19 cellular contexts compared by ENCODE assay signal in the genomic region with DNA sequence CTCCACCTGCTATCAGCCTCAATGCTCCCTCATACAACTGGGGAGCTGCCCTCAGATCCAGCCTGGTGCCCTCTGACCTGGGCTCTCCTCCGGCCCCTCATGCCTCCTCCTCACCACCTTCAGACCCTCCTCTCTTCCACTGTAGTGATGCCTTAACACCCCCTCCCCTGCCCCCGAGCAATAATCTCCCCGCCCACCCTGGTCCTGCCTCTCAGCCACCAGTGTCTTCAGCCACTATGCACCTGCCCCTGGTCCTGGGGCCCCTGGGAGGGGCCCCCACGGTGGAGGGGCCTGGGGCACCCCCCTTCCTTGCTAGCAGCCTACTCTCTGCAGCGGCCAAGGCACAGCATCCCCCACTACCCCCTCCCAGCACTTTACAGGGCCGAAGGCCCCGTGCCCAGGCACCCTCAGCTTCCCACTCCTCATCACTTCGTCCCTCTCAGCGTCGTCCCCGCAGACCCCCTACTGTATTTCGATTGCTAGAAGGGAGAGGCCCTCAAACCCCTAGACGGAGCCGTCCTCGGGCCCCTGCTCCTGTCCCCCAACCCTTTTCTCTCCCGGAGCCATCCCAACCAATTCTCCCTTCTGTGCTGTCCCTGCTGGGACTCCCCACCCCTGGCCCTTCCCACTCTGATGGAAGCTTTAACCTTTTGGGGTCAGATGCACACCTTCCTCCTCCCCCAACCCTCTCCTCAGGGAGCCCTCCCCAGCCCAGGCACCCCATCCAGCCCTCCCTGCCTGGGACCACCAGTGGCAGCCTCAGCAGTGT. TPM values are rescaled to one million over a fixed set of nuclear protein-coding genes. Genes with fewer than 3 reads are reported as not detected.
DNase-seq lines count a peak whose midpoint lies in the region; ATAC-seq and TF ChIP-seq lines count a peak whose summit lies in the region.
"Had no signal": no experiment of that assay in that cellular context is flagged by ENCODE, and none has a peak within 500 bp of the region (broad histone marks: within the 10 kb centered on the region; RNA-seq: fewer than 3 reads in every experiment).

No MANE protein-coding gene starts in this region.

- peaks cover 39% of the 10 kb centered on the region for H3K4me1 Mint-ChIP-seq in activated T-cell treated with anti-CD3 and anti-CD28 coated beads, Interleukin-2, amount 50 U/mL, for 24 hours (ENCODE audit: low read depth)
- peaks cover 32% of the 10 kb centered on the region for H3K4me1 Mint-ChIP-seq in activated T-cell treated with anti-CD3 and anti-CD28 coated beads, Interleukin-2, amount 50 U/mL, for 4 hours (ENCODE audit: low read depth)
- H3K4me1 Mint-ChIP-seq in stimulated activated memory B cell treated with anti-CD40 and anti-IgM and Interleukin-4, amounts not matched to agents 10 μg/mL and 1 μg/mL and 100 μg/mL, for 72 hours = peaks cover 61% of the 10 kb centered on the region

- TF ChIP-seq CTCF in HEK293 (tag by site-specific recombination; IDR thresholded peaks at IDR 0.05) (no peak), gastroesophageal sphincter (IDR thresholded peaks at IDR 0.05) (no peak), GM20000 (IDR thresholded peaks at IDR 0.05; ENCODE audit: extremely low read depth, missing control alignments) (no peak)

- no peak for TF ChIP-seq EP300 in gastroesophageal sphincter (IDR thresholded peaks at IDR 0.05)

- peak overlapping the region; percentile 29 for H3K27ac Mint-ChIP-seq in activated T-cell treated with anti-CD3 and anti-CD28 coated beads, Interleukin-2, amount 50 U/mL, for 24 hours
- peak overlapping the region; percentile 99 for H3K27ac Mint-ChIP-seq in stimulated activated memory B cell treated with anti-CD40 and anti-IgM and Interleukin-4, amounts not matched to agents 10 μg/mL and 1 μg/mL and 100 μg/mL, for 72 hours

- 69 to 78% methylated on average over 6 to 12 of the region's 16 CpGs for WGBS in gastroesophageal sphincter (ENCODE audit: low coverage in 1 of 2), 2 donors

- DNase-seq in activated T-cell treated with anti-CD3 and anti-CD28 coated beads, Interleukin-2, amount 50 U/mL, for 24 hours = no peak
- DNase-seq in activated T-cell treated with anti-CD3 and anti-CD28 coated beads, Interleukin-2, amount 50 U/mL, for 4 hours = no peak
- DNase-seq in A172 (ENCODE audit: low spot score) (no peak), GM20000 (ENCODE audit: low spot score) (no peak), SHP77 treated with DMSO at 0.1 percent for 48 hours (lab: John Stamatoyannopoulos, UW) (no peak)
- DNase-seq: activated B cell treated with CpG ODN at 0.5 μM for 24 hours; central memory CD4-positive, alpha-beta T cell; Karpas-422; mesendoderm; naive B cell; NCI-H1436 treated with DMSO at 0.1 percent for 48 hours; NCI-H345; small intestine; trophoblast cell had no signal

- ATAC-seq in activated T-cell treated with anti-CD3 and anti-CD28 coated beads, Interleukin-2, amount 50 U/mL, for 4 hours = no peak
- ATAC-seq in gastroesophageal sphincter = no peak
- ATAC-seq in stimulated activated memory B cell treated with anti-CD40 and anti-IgM and Interleukin-4, amounts not matched to agents 10 μg/mL and 1 μg/mL and 100 μg/mL, for 72 hours = no peak
- ATAC-seq: left lobe of liver had no signal

- no peaks in the 10 kb centered on the region for H3K27me3 ChIP-seq in gastroesophageal sphincter

- H3K27me3 Mint-ChIP-seq in activated T-cell treated with anti-CD3 and anti-CD28 coated beads, Interleukin-2, amount 50 U/mL, for 24 hours = no peaks in the 10 kb centered on the region
- no peaks in the 10 kb centered on the region for H3K27me3 Mint-ChIP-seq in activated T-cell treated with anti-CD3 and anti-CD28 coated beads, Interleukin-2, amount 50 U/mL, for 4 hours (ENCODE audit: low read depth)
- H3K27me3 Mint-ChIP-seq in stimulated activated memory B cell treated with anti-CD40 and anti-IgM and Interleukin-4, amounts not matched to agents 10 μg/mL and 1 μg/mL and 100 μg/mL, for 72 hours = no peaks in the 10 kb centered on the region
- H3K27me3 Mint-ChIP-seq: activated B cell treated with CpG ODN at 0.5 μM for 24 hours; activated naive CD8-positive, alpha-beta T cell; naive B cell had no signal

- no peak for TF ChIP-seq POLR2A in gastroesophageal sphincter (IDR thresholded peaks at IDR 0.05)

- H3K9me3 ChIP-seq in HEK293 (ENCODE audit: control insufficient read depth, insufficient read depth, low read depth, low read length) (no peaks in the 10 kb centered on the region), gastroesophageal sphincter (no peaks in the 10 kb centered on the region)

- peaks cover 3 to 67% of the 10 kb centered on the region in 2 experiments; a peak in 1 of 3 replicates for H3K36me3 ChIP-seq in HEK293 (ENCODE audit: control insufficient read depth in 2 of 2, insufficient read depth in 1 of 2, low read length in 2 of 2)
- H3K36me3 ChIP-seq in gastroesophageal sphincter = peaks cover 0 to 70% of the 10 kb centered on the region in 2 donors

- no peak overlapping the region for H3K4me3 Mint-ChIP-seq in activated T-cell treated with anti-CD3 and anti-CD28 coated beads, Interleukin-2, amount 50 U/mL, for 24 hours
- H3K4me3 Mint-ChIP-seq in activated T-cell treated with anti-CD3 and anti-CD28 coated beads, Interleukin-2, amount 50 U/mL, for 4 hours = no peak overlapping the region
- peak overlapping the region; percentile 2 for H3K4me3 Mint-ChIP-seq in stimulated activated memory B cell treated with anti-CD40 and anti-IgM and Interleukin-4, amounts not matched to agents 10 μg/mL and 1 μg/mL and 100 μg/mL, for 72 hours
- H3K4me3 Mint-ChIP-seq: activated B cell treated with CpG ODN at 0.5 μM for 24 hours; activated naive CD8-positive, alpha-beta T cell had no signal

- CTCF ChIA-PET in HEK293 (lab: Yijun Ruan, JAX) = no interaction called here

- no peak overlapping the region for H3K4me3 ChIP-seq in HEK293 (ENCODE audit: low read depth, low read length)
- no peak overlapping the region for H3K4me3 ChIP-seq in gastroesophageal sphincter

- H3K27ac ChIP-seq in HEK293 (ENCODE audit: extremely low read depth, low read depth, low read length) (no peak overlapping the region), gastroesophageal sphincter (peak overlapping the region in 3 of 4 donors; percentile 1 to 98 (median 97))

- H3K36me3 Mint-ChIP-seq in activated T-cell treated with anti-CD3 and anti-CD28 coated beads, Interleukin-2, amount 50 U/mL, for 24 hours (ENCODE audit: low read depth) = peaks cover 73% of the 10 kb centered on the region
- peaks cover 9% of the 10 kb centered on the region for H3K36me3 Mint-ChIP-seq in activated T-cell treated with anti-CD3 and anti-CD28 coated beads, Interleukin-2, amount 50 U/mL, for 4 hours (ENCODE audit: insufficient read depth)
- peaks cover 50% of the 10 kb centered on the region for H3K36me3 Mint-ChIP-seq in stimulated activated memory B cell treated with anti-CD40 and anti-IgM and Interleukin-4, amounts not matched to agents 10 μg/mL and 1 μg/mL and 100 μg/mL, for 72 hours
- H3K36me3 Mint-ChIP-seq: activated naive CD8-positive, alpha-beta T cell; naive B cell had no signal

- POLR2A ChIA-PET in HEK293 (lab: Yijun Ruan, JAX) = interaction anchor here (1.4 kb wide), 1 partner anchor 9 kb away, joined by 4 read pairs; no protein-coding TSS in a partner anchor

- no peaks in the 10 kb centered on the region for H3K9me3 Mint-ChIP-seq in activated T-cell treated with anti-CD3 and anti-CD28 coated beads, Interleukin-2, amount 50 U/mL, for 24 hours
- no peaks in the 10 kb centered on the region for H3K9me3 Mint-ChIP-seq in activated T-cell treated with anti-CD3 and anti-CD28 coated beads, Interleukin-2, amount 50 U/mL, for 4 hours
- H3K9me3 Mint-ChIP-seq in stimulated activated memory B cell treated with anti-CD40 and anti-IgM and Interleukin-4, amounts not matched to agents 10 μg/mL and 1 μg/mL and 100 μg/mL, for 72 hours = no peaks in the 10 kb centered on the region
- H3K9me3 Mint-ChIP-seq: activated B cell treated with CpG ODN at 0.5 μM for 24 hours, naive B cell had no signal

- H3K4me1 ChIP-seq in HEK293 (ENCODE audit: control insufficient read depth, insufficient read depth, low read length) = peaks cover 13% of the 10 kb centered on the region
- peaks cover 0 to 64% (median 32%) of the 10 kb centered on the region in 3 donors for H3K4me1 ChIP-seq in gastroesophageal sphincter

TF ChIP-seq in HEK293, 187 proteins besides CTCF, POLR2A, EP300 and RAD21 (continues in another document):
- no peak for TF ChIP-seq ZNF501 (tag by site-specific recombination; IDR thresholded peaks at IDR 0.05)
- no peak for TF ChIP-seq ZNF549 (tag by site-specific recombination; IDR thresholded peaks at IDR 0.05)
- peak; percentile 64 for TF ChIP-seq ZFHX2 (tag by site-specific recombination; conservative IDR thresholded peaks at IDR 0.05)
- TF ChIP-seq MEIS1 (CRISPR knock-in tag; IDR thresholded peaks at IDR 0.05; ENCODE audit: borderline replicate concordance) = no peak

RNA-seq across cellular contexts. Expression of gene MBD6, which starts 3.2 kb away (rescaled TPM):
- 10 to 100 TPM; 56.3 to 59.4 (median 57.5) TPM for total RNA-seq in activated T-cell treated with anti-CD3 and anti-CD28 coated beads, Interleukin-2, amount 50 U/mL, for 4 hours
- 10 to 100 TPM in 3 of 4 donors, 1 to 10 TPM in 1; 8.9 to 22.6 (median 19.7) TPM for total RNA-seq in gastroesophageal sphincter
- total RNA-seq in A172 (2014; rRNA removed; shearing (Covaris generic)) = 2.3 and 11.8 TPM in 2 replicates

RNA-seq across cellular contexts. Expression of gene DDIT3, which starts 5.5 kb away (rescaled TPM):
- 10 to 100 TPM in 2 of 3 donors, 1 to 10 TPM in 1; 9.2 to 12.2 (median 10.8) TPM for total RNA-seq in activated T-cell treated with anti-CD3 and anti-CD28 coated beads, Interleukin-2, amount 50 U/mL, for 4 hours
- total RNA-seq in gastroesophageal sphincter = 10 to 100 TPM; 17.7 to 41.2 (median 36.5) TPM
- 45.3 and 46.9 TPM in 2 replicates for total RNA-seq in A172 (2014; rRNA removed; shearing (Covaris generic))

RNA-seq across cellular contexts. Expression of gene DCTN2, which starts 21.2 kb away (rescaled TPM):
- total RNA-seq in activated T-cell treated with anti-CD3 and anti-CD28 coated beads, Interleukin-2, amount 50 U/mL, for 4 hours = 10 to 100 TPM; 72.3 to 84.3 (median 74.6) TPM
- 100 to 1,000 TPM; 138 to 204 (median 182) TPM for total RNA-seq in gastroesophageal sphincter
- 133 and 149 TPM in 2 replicates for total RNA-seq in A172 (2014; rRNA removed; shearing (Covaris generic))

RNA-seq across cellular contexts. Expression of gene KIF5A, which starts 24.0 kb away (rescaled TPM):
- under 1 TPM; 0.56 to 0.98 (median 0.68) TPM for total RNA-seq in activated T-cell treated with anti-CD3 and anti-CD28 coated beads, Interleukin-2, amount 50 U/mL, for 4 hours
- 1 to 10 TPM in 3 of 4 donors, under 1 TPM in 1; 0.89 to 4.7 (median 1.6) TPM for total RNA-seq in gastroesophageal sphincter
- 0.36 and 0.67 TPM in 2 replicates for total RNA-seq in A172 (2014; rRNA removed; shearing (Covaris generic))

RNA-seq across cellular contexts. Expression of gene MARS1, which starts 37.9 kb away (rescaled TPM):
- total RNA-seq in activated T-cell treated with anti-CD3 and anti-CD28 coated beads, Interleukin-2, amount 50 U/mL, for 4 hours = 100 to 1,000 TPM; 505 to 565 (median 534) TPM
- 100 to 1,000 TPM in 1 of 4 donors, 10 to 100 TPM in 3; 67.4 to 209 (median 81.7) TPM for total RNA-seq in gastroesophageal sphincter
- 86.0 and 319 TPM in 2 replicates for total RNA-seq in A172 (2014; rRNA removed; shearing (Covaris generic))
